Comparison of ENCODE assay signal across 13 cellular contexts in genomic region chr3:37375184-37376120, GRCh38.
DNase-seq lines count a peak whose midpoint lies in the region; ATAC-seq and TF ChIP-seq lines count a peak whose summit lies in the region.
"Had no signal": no experiment of that assay in that cellular context is flagged by ENCODE, and none has a peak within 500 bp of the region (broad histone marks: within the 10 kb centered on the region; RNA-seq: fewer than 3 reads in every experiment).

No MANE protein-coding gene starts in this region.

- H2AFZ ChIP-seq in H9 (ENCODE audit: low read length), result no peak overlapping the region

- H3K4me3 ChIP-seq in NB4 (ENCODE audit: low read depth, low read length), result no peak overlapping the region
- no peak overlapping the region for H3K4me3 ChIP-seq in heart left ventricle
- H3K4me3 ChIP-seq: gastrocnemius medialis had no signal

- H3K18ac ChIP-seq in H9 (ENCODE audit: insufficient read length, low read depth, low read length), result no peak overlapping the region

- no peak overlapping the region for H4K5ac ChIP-seq in H9 (ENCODE audit: insufficient read length, low read depth, low read length)

- no peak overlapping the region for H3K23ac ChIP-seq in H9 (ENCODE audit: insufficient read length, low read depth, low read length)

- no peaks in the 10 kb centered on the region for H3K9me3 Mint-ChIP-seq in H9
- H3K9me3 Mint-ChIP-seq in naive thymus-derived CD8-positive, alpha-beta T cell, result peaks cover 0 to 7% (median 0%) of the 10 kb centered on the region in 9 donors

- TF ChIP-seq POLR2A in NB4 (IDR thresholded peaks at IDR 0.05; ENCODE audit: extremely low read depth, insufficient read length), result no peak
- no peak for TF ChIP-seq POLR2A in heart left ventricle (IDR thresholded peaks at IDR 0.05)

- no peak overlapping the region for H2BK20ac ChIP-seq in H9 (ENCODE audit: low read depth, low read length, poor library complexity, severe bottlenecking)

- ATAC-seq in heart left ventricle, result peak; percentile 32 to 70 (median 58)
- ATAC-seq in naive thymus-derived CD8-positive, alpha-beta T cell, result no peak
- ATAC-seq in HG02763 (IDR thresholded peaks at IDR 0.05; ENCODE audit: unreplicated experiment), result no peak
- ATAC-seq: gastrocnemius medialis had no signal

- no peaks in the 10 kb centered on the region for H3K79me1 ChIP-seq in H9 (ENCODE audit: insufficient read depth, low read depth, low read length, poor library complexity, severe bottlenecking)

- intact Hi-C loops in heart left ventricle (cut with DNase I), result no loop called here

- H3K27ac ChIP-seq in H9 (ENCODE audit: insufficient read length, low read depth, low read length), result no peak overlapping the region
- H3K27ac ChIP-seq in heart left ventricle, result peak overlapping the region in 6 of 12 donors; percentile 1 to 56 (median 30)
- H3K27ac ChIP-seq: gastrocnemius medialis had no signal

- H3K23me2 ChIP-seq in H9 (ENCODE audit: insufficient read length, low read depth, low read length, poor library complexity, severe bottlenecking), result no peaks in the 10 kb centered on the region

- no peaks in the 10 kb centered on the region for H3K27me3 Mint-ChIP-seq in H9 (ENCODE audit: low read depth)
- H3K27me3 Mint-ChIP-seq in naive thymus-derived CD8-positive, alpha-beta T cell, result no peaks in the 10 kb centered on the region

- H3K4me3 Mint-ChIP-seq in H9, result no peak overlapping the region; a peak in 1 of 5 replicates
- no peak overlapping the region for H3K4me3 Mint-ChIP-seq in naive thymus-derived CD8-positive, alpha-beta T cell

- no peak overlapping the region for H3K56ac ChIP-seq in H9 (ENCODE audit: insufficient read length, low read depth, low read length)

- no peak for TF ChIP-seq CTCF in H9 (conservative IDR thresholded peaks at IDR 0.05)
- no peak for TF ChIP-seq CTCF in NB4 (IDR thresholded peaks at IDR 0.05; ENCODE audit: low read depth, low read length)
- no peak for TF ChIP-seq CTCF in heart left ventricle (IDR thresholded peaks at IDR 0.05)

- H3K27me3 ChIP-seq in H9 (ENCODE audit: insufficient read depth, low read length) (no peaks in the 10 kb centered on the region), heart left ventricle (no peaks in the 10 kb centered on the region)
- H3K27me3 ChIP-seq: gastrocnemius medialis had no signal

- peak overlapping the region; percentile 17 to 55 (median 55); a peak in 4 of 7 replicates for H3K27ac Mint-ChIP-seq in H9
- peak overlapping the region in 7 of 10 donors; percentile 1 to 30 (median 7) for H3K27ac Mint-ChIP-seq in naive thymus-derived CD8-positive, alpha-beta T cell

- no peak overlapping the region; the same call in 1 of the 2 replicates for H3K14ac ChIP-seq in H9 (ENCODE audit: insufficient read depth, low read length)

- no peak overlapping the region for H2AK5ac ChIP-seq in H9 (ENCODE audit: insufficient read length, low read length)

- POLR2A ChIA-PET in naive thymus-derived CD8-positive, alpha-beta T cell (lab: Charles Lee), result no interaction called here

- peaks cover 2% of the 10 kb centered on the region; the same call in 1 of the 2 replicates for H3K4me1 ChIP-seq in H9 (ENCODE audit: insufficient read depth, low read length)
- peaks cover 0 to 15% (median 0%) of the 10 kb centered on the region in 12 donors for H3K4me1 ChIP-seq in heart left ventricle
- H3K4me1 ChIP-seq: Caco-2, gastrocnemius medialis had no signal

- no peak overlapping the region for H2BK120ac ChIP-seq in H9 (ENCODE audit: low read depth, low read length, poor library complexity, severe bottlenecking)

- no peak overlapping the region for H3T11ph ChIP-seq in H9 (ENCODE audit: low read length)

- no peak overlapping the region for H2BK12ac ChIP-seq in H9 (ENCODE audit: insufficient read length, low read depth, low read length)

- H3K36me3 ChIP-seq in heart left ventricle, result peaks cover 0 to 52% (median 40%) of the 10 kb centered on the region in 9 donors

- no peak overlapping the region for H3K9ac ChIP-seq in H9 (ENCODE audit: extremely low read depth, insufficient read length, low read length)

- H3K36me3 Mint-ChIP-seq in H9 (ENCODE audit: insufficient read depth in 1 of 3, low read depth in 3 of 3), result peaks cover 15 to 30% (median 30%) of the 10 kb centered on the region in 3 experiments
- peaks cover 33 to 82% (median 73%) of the 10 kb centered on the region in 3 donors for H3K36me3 Mint-ChIP-seq in naive thymus-derived CD8-positive, alpha-beta T cell

- H3K4me2 ChIP-seq in H9 (ENCODE audit: insufficient read depth, insufficient read length, low read length), result no peak overlapping the region

- peaks cover 21 to 27% of the 10 kb centered on the region in 2 experiments for H3K4me1 Mint-ChIP-seq in H9
- H3K4me1 Mint-ChIP-seq in naive thymus-derived CD8-positive, alpha-beta T cell, result peaks cover 0 to 6% (median 1%) of the 10 kb centered on the region in 4 donors

- no peak overlapping the region for H2BK5ac ChIP-seq in H9 (ENCODE audit: insufficient read length, low read length)

- H4K8ac ChIP-seq in H9 (replicated peaks; ENCODE audit: insufficient read length, low read depth, low read length), result no peak overlapping the region

- DNase-seq in H9 (peak; percentile 77), NB4 (ENCODE audit: low read depth) (peak; percentile 26), heart left ventricle (no peak), dermis blood vessel endothelial cell (no peak), anterior cingulate cortex (lab: John Stamatoyannopoulos, UW) (no peak)
- no peak for DNase-seq in naive thymus-derived CD8-positive, alpha-beta T cell
- DNase-seq: activated CD4-positive, alpha-beta T cell treated with anti-CD3 and anti-CD28 coated beads for 48 hours; Caco-2; effector memory CD4-positive, alpha-beta T cell; gastrocnemius medialis; NK-92 treated with Interleukin-12 subunit alpha and Interleukin-12 subunit beta, amount 100 ng/mL, for 24 hours; T-helper 1 cell had no signal

- no peaks in the 10 kb centered on the region for H3K79me2 ChIP-seq in H9 (ENCODE audit: insufficient read depth, low read length)

- no peak overlapping the region for H4K91ac ChIP-seq in H9 (ENCODE audit: insufficient read length, low read depth, low read length)

- H4K20me1 ChIP-seq in H9 (ENCODE audit: control insufficient read depth, insufficient read depth, insufficient read length), result no peaks in the 10 kb centered on the region

- H3K9me3 ChIP-seq in H9 (ENCODE audit: control insufficient read depth, low read depth, low read length) (no peaks in the 10 kb centered on the region), heart left ventricle (peaks cover 0 to 12% (median 0%) of the 10 kb centered on the region in 12 donors)
- H3K9me3 ChIP-seq: Caco-2, gastrocnemius medialis had no signal

- no peak overlapping the region for H3K4ac ChIP-seq in H9 (ENCODE audit: low read depth, low read length)

- H2BK15ac ChIP-seq in H9 (ENCODE audit: low read depth, low read length), result no peak overlapping the region

Comparison
In these comparisons a context has a peak if more than half of its experiments do, and no peak if none do; other contexts are left out.
1. DNase-seq: peak in H9 (single experiment) and NB4 (single experiment); none in heart left ventricle (0 of 5), naive thymus-derived CD8-positive, alpha-beta T cell (0 of 10), dermis blood vessel endothelial cell (single experiment) and anterior cingulate cortex (0 of 58).
2. ATAC-seq: peak in heart left ventricle (4 of 4); none in naive thymus-derived CD8-positive, alpha-beta T cell (0 of 2) and HG02763 (single experiment).